25 cellular contexts compared by ENCODE assay signal in the genomic region with DNA sequence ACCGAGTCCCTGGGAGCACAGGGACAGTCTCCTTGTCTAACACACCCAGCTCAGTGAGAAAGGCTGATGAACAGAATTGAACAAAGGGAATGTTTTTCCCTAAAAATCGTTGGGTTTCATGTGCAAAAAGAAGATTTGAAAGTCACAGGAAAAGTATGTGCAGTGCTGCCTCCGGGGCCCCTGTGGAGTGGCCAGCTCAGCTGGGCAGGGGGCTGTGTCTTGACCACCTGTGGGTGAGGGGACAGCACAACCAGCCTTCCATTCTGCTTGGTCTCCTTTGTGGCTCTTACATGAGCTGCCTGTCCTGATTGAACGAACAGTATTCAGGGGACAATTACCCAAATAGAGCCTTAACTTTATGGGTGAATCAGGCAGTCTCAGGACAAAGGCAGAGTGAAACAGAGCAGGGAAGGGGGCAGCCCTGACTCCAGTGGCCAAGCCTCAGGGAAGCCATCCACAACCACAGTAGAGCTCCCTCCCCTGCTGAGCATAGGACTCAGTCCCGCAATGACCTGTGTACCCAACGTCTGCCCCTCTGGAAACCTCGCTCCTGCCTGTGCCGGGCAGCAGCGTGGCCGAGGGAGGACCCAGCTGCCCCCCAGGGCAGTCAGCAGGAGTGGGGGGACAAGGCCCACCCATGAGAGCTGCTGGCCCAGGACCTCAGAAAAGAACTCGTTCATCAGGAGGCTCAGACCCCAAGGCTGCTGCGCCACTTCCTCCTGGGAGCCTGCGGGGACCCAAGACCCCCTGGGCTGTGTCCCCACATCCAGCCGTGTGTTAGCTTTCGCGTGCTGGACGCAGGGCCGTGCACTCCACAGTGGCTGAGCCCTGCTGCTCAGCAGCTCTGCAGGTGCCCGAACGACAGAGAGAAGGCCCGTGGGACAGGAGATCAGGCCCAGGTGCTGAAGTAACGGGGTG. TPM values are rescaled to one million over a fixed set of nuclear protein-coding genes. Genes with fewer than 3 reads are reported as not detected.
DNase-seq lines count a peak whose midpoint lies in the region; ATAC-seq and TF ChIP-seq lines count a peak whose summit lies in the region.
"Had no signal": no experiment of that assay in that cellular context is flagged by ENCODE, and none has a peak within 500 bp of the region (broad histone marks: within the 10 kb centered on the region; RNA-seq: fewer than 3 reads in every experiment).

No MANE protein-coding gene starts in this region.

- peaks cover 0 to 4% of the 10 kb centered on the region in 2 donors for H3K9me3 Mint-ChIP-seq in effector memory CD8-positive, alpha-beta T cell
- H3K9me3 Mint-ChIP-seq in natural killer cell, result no peaks in the 10 kb centered on the region
- H3K9me3 Mint-ChIP-seq: activated CD4-positive, alpha-beta memory T cell treated with anti-CD3 and anti-CD28 coated beads, Interleukin-2, amount 10 ng/mL, durations not matched to agents 7 days and 5 days had no signal

- peaks cover 10 to 15% of the 10 kb centered on the region in 2 donors for H3K4me1 Mint-ChIP-seq in effector memory CD8-positive, alpha-beta T cell (ENCODE audit: low read depth in 2 of 2)
- peaks cover 30 to 47% of the 10 kb centered on the region in 2 donors for H3K4me1 Mint-ChIP-seq in natural killer cell

- WGBS in right cardiac atrium, result 81% methylated on average over 22 of the region's 22 CpGs

- no peak for DNase-seq in right cardiac atrium
- DNase-seq in left cardiac atrium, result no peak
- DNase-seq in effector memory CD8-positive, alpha-beta T cell, result no peak
- DNase-seq in natural killer cell, result no peak
- DNase-seq in AG08395 (ENCODE audit: low spot score), result no peak
- DNase-seq: activated CD4-positive, alpha-beta memory T cell treated with anti-CD3 and anti-CD28 coated beads, Interleukin-2, amount 10 ng/mL, durations not matched to agents 7 days and 5 days; activated CD4-positive, CD25-positive, alpha-beta regulatory T cell; activated effector memory CD4-positive, alpha-beta T cell treated with anti-CD3 and anti-CD28 coated beads, Interleukin-2, amount 50 U/mL, for 16 hours; activated naive CD8-positive, alpha-beta T cell treated with anti-CD3 and anti-CD28 coated beads, Interleukin-2, amount 50 U/mL, for 24 hours; brain microvascular endothelial cell; Caco-2; DMS79; gastrocnemius medialis; hypothalamus; NCI-H1105 treated with DMSO at 0.1 percent for 48 hours; NCI-H2107; NCI-H446 treated with DMSO at 0.1 percent for 48 hours; SHP77; stimulated activated CD4-positive, alpha-beta T cell treated with anti-CD3 and anti-CD28 coated beads, Interleukin-1b, Interleukin-23, amount 100 ng/mL, for 48 hours had no signal

- H3K27ac Mint-ChIP-seq in effector memory CD8-positive, alpha-beta T cell, result peak overlapping the region; percentile 59 to 84
- H3K27ac Mint-ChIP-seq in natural killer cell, result peak overlapping the region; percentile 37 to 68
- H3K27ac Mint-ChIP-seq: activated CD4-positive, alpha-beta memory T cell treated with anti-CD3 and anti-CD28 coated beads, Interleukin-2, amount 10 ng/mL, durations not matched to agents 7 days and 5 days; activated naive CD8-positive, alpha-beta T cell treated with anti-CD3 and anti-CD28 coated beads, Interleukin-2, amount 50 U/mL, for 24 hours had no signal

- no peaks in the 10 kb centered on the region for H3K27me3 Mint-ChIP-seq in effector memory CD8-positive, alpha-beta T cell
- H3K27me3 Mint-ChIP-seq in natural killer cell (ENCODE audit: low read depth in 2 of 2), result peaks cover 10 to 18% of the 10 kb centered on the region in 2 donors
- H3K27me3 Mint-ChIP-seq: activated CD4-positive, alpha-beta memory T cell treated with anti-CD3 and anti-CD28 coated beads, Interleukin-2, amount 10 ng/mL, durations not matched to agents 7 days and 5 days; activated naive CD8-positive, alpha-beta T cell treated with anti-CD3 and anti-CD28 coated beads, Interleukin-2, amount 50 U/mL, for 24 hours had no signal

- ATAC-seq in right cardiac atrium, result peak; percentile 11 to 16
- ATAC-seq in left cardiac atrium, result no peak
- ATAC-seq in effector memory CD8-positive, alpha-beta T cell (replicated peaks), result no peak
- no peak for ATAC-seq in natural killer cell
- no peak for ATAC-seq in GM19328 (IDR thresholded peaks at IDR 0.05; ENCODE audit: unreplicated experiment)
- no peak for ATAC-seq in GM21786 (IDR thresholded peaks at IDR 0.05; ENCODE audit: unreplicated experiment)
- no peak for ATAC-seq in GM19452 (IDR thresholded peaks at IDR 0.05; ENCODE audit: unreplicated experiment)
- ATAC-seq: activated naive CD8-positive, alpha-beta T cell treated with anti-CD3 and anti-CD28 coated beads, Interleukin-2, amount 50 U/mL, for 24 hours; gastrocnemius medialis; HCT116 had no signal

- TF ChIP-seq CTCF in natural killer cell (IDR thresholded peaks at IDR 0.05), result no peak

- no peak overlapping the region for H3K27ac ChIP-seq in right cardiac atrium (ENCODE audit: low read length)
- H3K27ac ChIP-seq: brain microvascular endothelial cell, colonic mucosa, gastrocnemius medialis, skin epidermis had no signal

- no peaks in the 10 kb centered on the region for H3K4me1 ChIP-seq in right cardiac atrium (ENCODE audit: control insufficient read depth, insufficient read depth, low read length)
- H3K4me1 ChIP-seq: Caco-2, colonic mucosa, gastrocnemius medialis had no signal

- no peak overlapping the region for H3K4me3 ChIP-seq in right cardiac atrium (ENCODE audit: low read length)
- H3K4me3 ChIP-seq: colonic mucosa, gastrocnemius medialis, skin epidermis had no signal

- no peaks in the 10 kb centered on the region for H3K27me3 ChIP-seq in right cardiac atrium (ENCODE audit: control insufficient read depth, insufficient read depth)
- H3K27me3 ChIP-seq: brain microvascular endothelial cell, colonic mucosa, gastrocnemius medialis had no signal

- peak overlapping the region; percentile 36 to 68 for H3K4me3 Mint-ChIP-seq in effector memory CD8-positive, alpha-beta T cell
- peak overlapping the region; percentile 66 for H3K4me3 Mint-ChIP-seq in natural killer cell
- H3K4me3 Mint-ChIP-seq: activated CD4-positive, alpha-beta memory T cell treated with anti-CD3 and anti-CD28 coated beads, Interleukin-2, amount 10 ng/mL, durations not matched to agents 7 days and 5 days; activated naive CD8-positive, alpha-beta T cell treated with anti-CD3 and anti-CD28 coated beads, Interleukin-2, amount 50 U/mL, for 24 hours had no signal

- peaks cover 12% of the 10 kb centered on the region for H3K36me3 Mint-ChIP-seq in effector memory CD8-positive, alpha-beta T cell (ENCODE audit: insufficient read depth)
- H3K36me3 Mint-ChIP-seq in natural killer cell, result peaks cover 9% of the 10 kb centered on the region

- no peaks in the 10 kb centered on the region for H3K9me3 ChIP-seq in right cardiac atrium (ENCODE audit: control insufficient read depth, low read length)
- H3K9me3 ChIP-seq: Caco-2, colonic mucosa, gastrocnemius medialis had no signal

- intact Hi-C loops in right cardiac atrium (cut with DNase I) (no loop called here), left cardiac atrium (cut with DNase I) (no loop called here), natural killer cell (cut with micrococcal nuclease) (loop anchor here (5.0 kb wide), 1 partner anchor 284 kb away; no protein-coding TSS in a partner anchor)

RNA-seq across cellular contexts. Expression of gene MXD4, which starts 59.6 kb away (rescaled TPM):
- total RNA-seq in right cardiac atrium (10 to 100 TPM; 27.2 to 35.8 (median 31.6) TPM), left cardiac atrium (10 to 100 TPM; 27.7 to 46.9 TPM), natural killer cell (100 to 1,000 TPM; 141 to 172 (median 166) TPM)
- polyA plus RNA-seq in right cardiac atrium, result 43.1 TPM

Comparison
In these comparisons a context has a peak if more than half of its experiments do, and no peak if none do; other contexts are left out.
1. ATAC-seq: peak in right cardiac atrium (2 of 2); none in left cardiac atrium (0 of 2), effector memory CD8-positive, alpha-beta T cell (single experiment), natural killer cell (0 of 3), GM19328 (single experiment), GM21786 (single experiment) and GM19452 (single experiment).